In the genomic region with DNA sequence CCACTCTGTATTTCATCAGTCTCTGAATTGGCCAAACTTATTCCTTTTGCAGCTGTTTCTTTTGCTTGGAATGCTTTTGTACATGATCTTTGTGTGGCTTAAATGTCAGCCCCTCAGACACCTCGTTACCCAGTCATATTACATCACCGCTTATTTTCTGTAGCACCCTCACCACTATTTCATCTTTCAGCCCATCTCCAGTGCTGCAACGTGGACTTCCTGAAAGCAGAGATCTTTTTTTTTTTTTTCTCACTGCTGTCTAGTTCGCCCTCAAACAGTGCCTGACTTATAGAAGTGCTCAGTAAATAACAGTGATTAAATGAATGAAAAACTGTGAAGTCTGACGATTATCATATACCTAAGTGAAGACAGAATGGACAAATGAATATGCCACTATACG, we compare ENCODE assay signal across 8 cellular contexts. TPM values are rescaled to one million over a fixed set of nuclear protein-coding genes. Genes with fewer than 3 reads are reported as not detected.
DNase-seq lines count a peak whose midpoint lies in the region; ATAC-seq, FAIRE-seq and TF ChIP-seq lines count a peak whose summit lies in the region.

No MANE protein-coding gene starts in this region.

- H3K27ac ChIP-seq in Peyer's patch (peak overlapping the region in 3 of 4 donors; percentile 84 to 92 (median 88)), prostate gland (peak overlapping the region; percentile 76 to 77)

- H3K36me3 ChIP-seq in Peyer's patch (peaks cover 0 to 29% (median 0%) of the 10 kb centered on the region in 3 donors), prostate gland (no peaks in the 10 kb centered on the region)

- intact Hi-C loops in prostate gland (cut with DNase I), result loop anchor here (5.0 kb wide), 1 partner anchor 154 kb away; a partner anchor contains a TSS

- H3K9me3 ChIP-seq in Peyer's patch (no peaks in the 10 kb centered on the region), prostate gland (no peaks in the 10 kb centered on the region)

- ATAC-seq in GM21723 (IDR thresholded peaks at IDR 0.05; ENCODE audit: unreplicated experiment) (no peak), GM18502 (IDR thresholded peaks at IDR 0.05; ENCODE audit: poor library complexity, unreplicated experiment) (no peak)

- no peaks in the 10 kb centered on the region for H3K27me3 ChIP-seq in Peyer's patch
- no peaks in the 10 kb centered on the region for H3K27me3 ChIP-seq in prostate gland (replicated peaks; ENCODE audit: insufficient read depth)

- H3K4me3 ChIP-seq in Peyer's patch (peak overlapping the region; percentile 66 to 96 (median 80)), epithelial cell of proximal tubule (ENCODE audit: low read depth, low read length) (peak overlapping the region; percentile 88), prostate gland (peak overlapping the region; percentile 54 to 82)

- peak; percentile 62 for FAIRE-seq in GM18507 (lab: Jason Lieb, UNC)

- 6% methylated on average over 6 of the region's 6 CpGs for WGBS in prostate gland

- TF ChIP-seq POLR2A in Peyer's patch (IDR thresholded peaks at IDR 0.05), result no peak
- no peak for TF ChIP-seq POLR2A in prostate gland (IDR thresholded peaks at IDR 0.05)

- TF ChIP-seq CTCF in Peyer's patch (IDR thresholded peaks at IDR 0.05), result no peak
- no peak for TF ChIP-seq CTCF in epithelial cell of proximal tubule (conservative IDR thresholded peaks at IDR 0.05; ENCODE audit: low read depth, low read length)
- no peak for TF ChIP-seq CTCF in prostate gland (IDR thresholded peaks at IDR 0.05)

- DNase-seq in GM18507 (ENCODE audit: extremely low spot score, insufficient read length, low read depth) (no peak), Peyer's patch (no peak), epithelial cell of proximal tubule (ENCODE audit: low read depth) (no peak), prostate gland (ENCODE audit: low spot score) (no peak), H4 (ENCODE audit: low spot score) (no peak), NCI-H2171 (lab: John Stamatoyannopoulos, UW) (no peak)

- peaks cover 0 to 16% (median 6%) of the 10 kb centered on the region in 4 donors for H3K4me1 ChIP-seq in Peyer's patch
- H3K4me1 ChIP-seq in prostate gland (replicated peaks), result peaks cover 5% of the 10 kb centered on the region

RNA-seq across cellular contexts. Expression of a gene that starts 0.8 kb away (rescaled TPM):
- total RNA-seq in Peyer's patch (10 to 100 TPM; 19.8 to 38.6 (median 27.5) TPM), epithelial cell of proximal tubule (40.3 and 41.3 TPM in 2 replicates), prostate gland (10 to 100 TPM; 31.6 to 33.6 TPM)
- total RNA-seq in H4 (2014; rRNA removed; shearing (Covaris generic)), result 64.6 and 72.6 TPM in 2 replicates

RNA-seq across cellular contexts. Expression of a gene that starts 8.0 kb away (rescaled TPM):
- total RNA-seq in Peyer's patch (10 to 100 TPM; 21.7 to 78.5 (median 62.4) TPM), epithelial cell of proximal tubule (2.1 and 3.5 TPM in 2 replicates), prostate gland (10 to 100 TPM; 23.7 to 70.7 TPM)
- total RNA-seq in H4 (2014; rRNA removed; shearing (Covaris generic)), result 2.8 and 9.3 TPM in 2 replicates

RNA-seq across cellular contexts. Expression of a gene that starts 8.2 kb away (rescaled TPM):
- 10 to 100 TPM; 41.9 to 51.3 (median 49.9) TPM for total RNA-seq in Peyer's patch
- total RNA-seq in epithelial cell of proximal tubule, result 61.8 TPM in 2 replicates
- total RNA-seq in prostate gland, result 100 to 1,000 TPM in 1 of 2 donors, 10 to 100 TPM in 1; 61.8 to 107 TPM
- total RNA-seq in H4 (2014; rRNA removed; shearing (Covaris generic)), result 22.2 and 39.9 TPM in 2 replicates

RNA-seq across cellular contexts. Expression of a gene that starts 9.0 kb away (rescaled TPM):
- total RNA-seq in Peyer's patch, result 10 to 100 TPM in 3 of 4 donors, not detected in 1; 32.4 to 46.1 (median 32.9) TPM
- 2.8 and 5.2 TPM in 2 replicates for total RNA-seq in epithelial cell of proximal tubule
- total RNA-seq in prostate gland, result 10 to 100 TPM; 28.3 to 41.4 TPM
- total RNA-seq in H4 (2014; rRNA removed; shearing (Covaris generic)), result not detected in 2 replicates
